In genomic region chr10:69759641-69760040, GRCh38 we compare ENCODE assay signal across 16 cellular contexts. TPM values are rescaled to one million over a fixed set of nuclear protein-coding genes. Genes with fewer than 3 reads are reported as not detected.
"Had no signal": no experiment of that assay in that cellular context is flagged by ENCODE, and none has a peak within 500 bp of the region (broad histone marks: within the 10 kb centered on the region; RNA-seq: fewer than 3 reads in every experiment).

No MANE protein-coding gene starts in this region.

- H3K27me3 ChIP-seq: colonic mucosa, testis, tibial nerve had no signal

- DNase-seq: cerebellar nuclear complex; colonic mucosa; dermis blood vessel endothelial cell; esophagus squamous epithelium; foreskin keratinocyte; kidney glomerular epithelial cell; mammary epithelial cell; stimulated activated CD4-positive, alpha-beta T cell treated with anti-CD3 and anti-CD28 coated beads, Interleukin-2, amount 100 ng/mL, for 24 hours; stimulated activated CD4-positive, alpha-beta T cell treated with anti-CD3 and anti-CD28 coated beads, Interleukin-4, amount 100 ng/mL, for 4 hours; stimulated activated naive B cell treated with anti-CD40 and anti-IgM and Interleukin-4, amounts not matched to agents 10 μg/mL and 1 μg/mL and 100 μg/mL, for 72 hours; stimulated activated naive CD8-positive, alpha-beta T cell treated with anti-CD3 and anti-CD28 coated beads, Interleukin-15, amount 100 ng/mL, for 72 hours; testis had no signal

- H3K4me1 Mint-ChIP-seq: stimulated activated naive B cell treated with anti-CD40 and anti-IgM and Interleukin-4, amounts not matched to agents 10 μg/mL and 1 μg/mL and 100 μg/mL, for 72 hours had no signal

- H3K9me3 ChIP-seq: colonic mucosa, esophagus squamous epithelium, testis, tibial nerve had no signal

- H3K36me3 Mint-ChIP-seq: natural killer cell treated with Interleukin-12 subunit alpha and Interleukin-12 subunit beta and Interleukin-15 and Interleukin-18, amount 100 ng/mL, for 72 hours; stimulated activated naive B cell treated with anti-CD40 and anti-IgM and Interleukin-4, amounts not matched to agents 10 μg/mL and 1 μg/mL and 100 μg/mL, for 72 hours had no signal

- ATAC-seq: foreskin keratinocyte; natural killer cell treated with Interleukin-12 subunit alpha and Interleukin-12 subunit beta and Interleukin-15 and Interleukin-18, amount 100 ng/mL, for 72 hours; sciatic nerve; stimulated activated naive B cell treated with anti-CD40 and anti-IgM and Interleukin-4, amounts not matched to agents 10 μg/mL and 1 μg/mL and 100 μg/mL, for 72 hours; stimulated activated naive CD8-positive, alpha-beta T cell treated with anti-CD3 and anti-CD28 coated beads, Interleukin-15, amount 100 ng/mL, for 72 hours had no signal

- H3K27ac ChIP-seq: colonic mucosa, esophagus squamous epithelium, foreskin keratinocyte, skin epidermis, testis, tibial nerve had no signal

- H3K4me3 Mint-ChIP-seq: natural killer cell treated with Interleukin-12 subunit alpha and Interleukin-12 subunit beta and Interleukin-15 and Interleukin-18, amount 100 ng/mL, for 72 hours; stimulated activated naive B cell treated with anti-CD40 and anti-IgM and Interleukin-4, amounts not matched to agents 10 μg/mL and 1 μg/mL and 100 μg/mL, for 72 hours; stimulated activated naive CD8-positive, alpha-beta T cell treated with anti-CD3 and anti-CD28 coated beads, Interleukin-15, amount 100 ng/mL, for 72 hours had no signal

- H3K9me3 Mint-ChIP-seq: natural killer cell treated with Interleukin-12 subunit alpha and Interleukin-12 subunit beta and Interleukin-15 and Interleukin-18, amount 100 ng/mL, for 72 hours; stimulated activated naive CD8-positive, alpha-beta T cell treated with anti-CD3 and anti-CD28 coated beads, Interleukin-15, amount 100 ng/mL, for 72 hours had no signal

- H3K4me3 ChIP-seq: colonic mucosa, esophagus squamous epithelium, skin epidermis, testis, tibial nerve had no signal

- H3K36me3 ChIP-seq: colonic mucosa, esophagus squamous epithelium, tibial nerve had no signal

- H3K4me1 ChIP-seq: colonic mucosa, foreskin keratinocyte, testis had no signal

- H3K27ac Mint-ChIP-seq: natural killer cell treated with Interleukin-12 subunit alpha and Interleukin-12 subunit beta and Interleukin-15 and Interleukin-18, amount 100 ng/mL, for 72 hours; stimulated activated naive B cell treated with anti-CD40 and anti-IgM and Interleukin-4, amounts not matched to agents 10 μg/mL and 1 μg/mL and 100 μg/mL, for 72 hours; stimulated activated naive CD8-positive, alpha-beta T cell treated with anti-CD3 and anti-CD28 coated beads, Interleukin-15, amount 100 ng/mL, for 72 hours had no signal

RNA-seq across cellular contexts. Expression of gene COL13A1, which starts 42.1 kb away (rescaled TPM):
- total RNA-seq: natural killer cell treated with Interleukin-12 subunit alpha and Interleukin-12 subunit beta and Interleukin-15 and Interleukin-18, amount 100 ng/mL, for 72 hours had no signal
